ENCODE assay signal across 8 cellular contexts in the genomic region with DNA sequence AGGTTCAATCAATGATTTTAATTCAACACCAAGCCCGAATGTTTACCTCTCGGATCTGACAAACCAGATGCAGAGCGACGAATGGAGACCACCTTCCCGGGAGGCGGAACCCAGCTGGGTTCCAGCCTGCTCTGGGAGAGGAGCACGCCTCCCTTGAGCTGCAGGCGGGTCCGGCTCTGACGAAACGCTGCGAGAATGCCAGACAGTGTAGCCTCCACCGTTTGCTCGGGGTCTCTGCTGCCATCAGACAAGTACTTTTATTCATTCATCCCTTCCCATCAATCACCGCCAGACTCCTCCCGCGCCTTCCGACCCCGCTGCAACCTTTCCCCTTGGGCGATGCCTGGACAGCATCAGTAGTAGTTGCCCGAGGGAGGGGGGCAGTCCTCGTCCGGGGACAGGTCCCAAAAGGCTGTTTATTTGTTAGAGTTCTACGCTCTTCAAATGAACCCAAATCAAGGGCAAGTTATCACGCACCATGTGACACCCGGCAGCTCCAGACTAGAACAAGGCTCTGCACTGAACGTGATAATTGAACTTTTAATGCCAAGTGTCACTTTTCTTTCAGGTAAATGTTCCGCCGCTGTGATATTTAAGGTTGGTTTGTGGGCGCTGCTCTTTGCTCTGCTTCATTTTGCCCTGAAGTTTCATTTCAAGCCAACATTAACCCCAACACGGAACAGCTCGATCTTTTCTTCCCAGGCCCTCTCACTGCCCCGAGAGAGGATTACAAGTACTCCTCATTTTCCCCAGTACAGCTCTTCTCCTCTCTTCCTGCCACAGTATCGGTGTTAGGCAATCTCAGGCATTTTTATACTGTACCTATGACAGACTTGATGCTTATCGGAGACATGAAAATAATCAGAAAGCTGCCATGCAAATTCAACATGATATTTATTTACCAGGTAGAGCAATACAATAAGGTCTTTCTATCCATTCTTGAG. TPM values are rescaled to one million over a fixed set of nuclear protein-coding genes. Genes with fewer than 3 reads are reported as not detected.
DNase-seq lines count a peak whose midpoint lies in the region; ATAC-seq, FAIRE-seq and TF ChIP-seq lines count a peak whose summit lies in the region.

No MANE protein-coding gene starts in this region.

- no peak for TF ChIP-seq EP300 in A549 (IDR thresholded peaks at IDR 0.05)

- peak overlapping the region in 2 of 7 donors; percentile 42 to 52 for H3K4me3 Mint-ChIP-seq in CD8-positive, alpha-beta memory T cell

- peaks cover 0 to 2% (median 0%) of the 10 kb centered on the region in 5 donors for H3K9me3 Mint-ChIP-seq in CD8-positive, alpha-beta memory T cell

- no peak for TF ChIP-seq CTCF in A549 (IDR thresholded peaks at IDR 0.05)
- TF ChIP-seq CTCF in cardiac fibroblast (IDR thresholded peaks at IDR 0.05; ENCODE audit: low read depth, low read length), result no peak
- no peak for TF ChIP-seq CTCF in kidney epithelial cell (IDR thresholded peaks at IDR 0.05; ENCODE audit: insufficient read depth, low read length, poor library complexity, severe bottlenecking)

- ATAC-seq in A549 (peak; percentile 73 to 75), GM21619 (IDR thresholded peaks at IDR 0.05; ENCODE audit: unreplicated experiment) (no peak), HG03354 (IDR thresholded peaks at IDR 0.05; ENCODE audit: poor library complexity, severe bottlenecking, unreplicated experiment) (no peak)

- peak overlapping the region; percentile 86 for H3K4me2 ChIP-seq in A549

- H3K9me3 ChIP-seq in A549, result no peaks in the 10 kb centered on the region
- no peaks in the 10 kb centered on the region for H3K9me3 ChIP-seq in subcutaneous abdominal adipose tissue (ENCODE audit: control insufficient read depth in 5 of 5, low read length in 5 of 5)
- H3K9me3 ChIP-seq in CD8-positive, alpha-beta memory T cell (ENCODE audit: low read length), result no peaks in the 10 kb centered on the region

- H3K27me3 Mint-ChIP-seq in CD8-positive, alpha-beta memory T cell, result peaks cover 10 to 40% of the 10 kb centered on the region in 2 donors

- 6% methylated on average over 27 of the region's 35 CpGs for WGBS in A549 (ENCODE audit: missing lambda C conversion rate)

- no peak overlapping the region for H3K27ac Mint-ChIP-seq in CD8-positive, alpha-beta memory T cell

- H3K27me3 ChIP-seq in kidney epithelial cell (ENCODE audit: control insufficient read depth, insufficient read depth, low read length) (peaks cover 3% of the 10 kb centered on the region), subcutaneous abdominal adipose tissue (ENCODE audit: control insufficient read depth in 5 of 5, insufficient read depth in 4 of 5, low read length in 5 of 5) (no peaks in the 10 kb centered on the region)
- no peaks in the 10 kb centered on the region for H3K27me3 ChIP-seq in CD8-positive, alpha-beta memory T cell (ENCODE audit: insufficient read depth, low read length, poor library complexity, severe bottlenecking)

- H3K9ac ChIP-seq in subcutaneous abdominal adipose tissue (ENCODE audit: low read length in 5 of 5), result peak overlapping the region; percentile 40 to 80 (median 72)

- H3K27ac ChIP-seq in A549 (no peak overlapping the region), subcutaneous abdominal adipose tissue (ENCODE audit: low read depth, low read length) (peak overlapping the region; percentile 67)
- H3K27ac ChIP-seq in CD8-positive, alpha-beta memory T cell (ENCODE audit: low read depth, low read length), result no peak overlapping the region

- no peak for FAIRE-seq in A549 (lab: Jason Lieb, UNC)

- no peaks in the 10 kb centered on the region for H3K36me3 Mint-ChIP-seq in CD8-positive, alpha-beta memory T cell

- TF ChIP-seq POLR2A in A549 (IDR thresholded peaks at IDR 0.05; ENCODE audit: low read length), result no peak

- DNase-seq in A549 (ENCODE audit: low read depth in 1 of 2, low spot score in 1 of 2) (peak in 1 of 2 experiments; percentile 5), HEK293T (ENCODE audit: extremely low spot score) (peak; percentile 80), cardiac fibroblast (ENCODE audit: low read depth in 2 of 2) (peak; percentile 42 to 52), kidney epithelial cell (ENCODE audit: low read depth) (no peak)
- DNase-seq in CD8-positive, alpha-beta memory T cell, result no peak

- H3K4me3 ChIP-seq in A549 (peak overlapping the region; percentile 38), cardiac fibroblast (replicated peaks in 1 of 2; ENCODE audit: low read depth in 2 of 2, low read length in 2 of 2) (peak overlapping the region; percentile 66 to 67), kidney epithelial cell (ENCODE audit: low read depth, low read length) (peak overlapping the region; percentile 42), subcutaneous abdominal adipose tissue (ENCODE audit: low read depth in 1 of 5, low read length in 5 of 5) (peak overlapping the region; percentile 75 to 94 (median 88))
- no peak overlapping the region for H3K4me3 ChIP-seq in CD8-positive, alpha-beta memory T cell (ENCODE audit: low read length)

- no peaks in the 10 kb centered on the region for H3K4me1 Mint-ChIP-seq in CD8-positive, alpha-beta memory T cell

- POLR2A ChIA-PET in A549 (lab: Yijun Ruan, JAX) (no interaction called here), HEK293T (lab: Yijun Ruan, JAX) (interaction anchor here (1.6 kb wide), 1 partner anchor 9 kb away, joined by 3 read pairs; no protein-coding TSS in a partner anchor)
- POLR2A ChIA-PET in CD8-positive, alpha-beta memory T cell (lab: Charles Lee), result no interaction called here

- H3K4me1 ChIP-seq in A549, result no peaks in the 10 kb centered on the region
- H3K4me1 ChIP-seq in subcutaneous abdominal adipose tissue (ENCODE audit: control insufficient read depth in 5 of 5, insufficient read depth in 5 of 5, low read length in 5 of 5), result peaks cover 0 to 39% (median 37%) of the 10 kb centered on the region in 5 donors
- H3K4me1 ChIP-seq in CD8-positive, alpha-beta memory T cell (ENCODE audit: insufficient read depth, low read length), result no peaks in the 10 kb centered on the region

- TF ChIP-seq RAD21 in A549 (conservative IDR thresholded peaks at IDR 0.05 in 1 of 2, IDR thresholded peaks at IDR 0.05 in 1 of 2), result no peak

- CTCF ChIA-PET in A549 (lab: Yijun Ruan, JAX) (no interaction called here), HEK293T (lab: Yijun Ruan, JAX) (interaction anchor here (0.6 to 1.6 kb wide), 5 partner anchors 8 to 201 kb away, joined by 3 to 6 read pairs (median 4); no protein-coding TSS in a partner anchor)
- CTCF ChIA-PET in CD8-positive, alpha-beta memory T cell (lab: Charles Lee), result no interaction called here

- H3K36me3 ChIP-seq in kidney epithelial cell (ENCODE audit: control insufficient read depth, insufficient read depth, low read length), result no peaks in the 10 kb centered on the region
- no peaks in the 10 kb centered on the region for H3K36me3 ChIP-seq in subcutaneous abdominal adipose tissue (ENCODE audit: control insufficient read depth in 5 of 5, insufficient read depth in 5 of 5, low read length in 5 of 5)
- H3K36me3 ChIP-seq in CD8-positive, alpha-beta memory T cell (ENCODE audit: insufficient read depth, low read length), result no peaks in the 10 kb centered on the region

TF ChIP-seq in A549, 52 proteins besides CTCF, POLR2A, EP300 and RAD21 (continues in another document):
- no peak for TF ChIP-seq FOSL2 (IDR thresholded peaks at IDR 0.05)
- no peak for TF ChIP-seq FOSL2 (CRISPR knock-in tag; IDR thresholded peaks at IDR 0.05)
- TF ChIP-seq BCL3 (IDR thresholded peaks at IDR 0.05), result no peak
- TF ChIP-seq ATOH8 (CRISPR knock-in tag; IDR thresholded peaks at IDR 0.05; ENCODE audit: low read depth), result no peak

TF ChIP-seq in HEK293T, 16 proteins besides CTCF, POLR2A, EP300 and RAD21:
- TF ChIP-seq PKNOX1 (IDR thresholded peaks at IDR 0.05) (peak; percentile 87), L3MBTL2 (conservative IDR thresholded peaks at IDR 0.05) (peak; percentile 73; the same call in 1 of the 2 replicates), CTBP1 (IDR thresholded peaks at IDR 0.05; ENCODE audit: borderline replicate concordance) (no peak), ARNT (IDR thresholded peaks at IDR 0.05) (no peak)

RNA-seq across cellular contexts. Expression of gene EDNRB, which starts 1.0 kb away (rescaled TPM):
- not detected in 2 replicates for polyA plus RNA-seq in A549 (2011; rRNA removed)
- not detected in 2 replicates for polyA plus RNA-seq in A549 (2012; cell fraction: cytosol; rRNA removed)
- not detected in 2 replicates for polyA plus RNA-seq in A549 (2012; cell fraction: nucleus; rRNA removed)
- polyA plus RNA-seq in A549 (2017; fragmentation: RNase III; extraction: RNeasy Plus Mini Kit Qiagen cat#74134 plus additional on column Dnase treatment), result not detected in 3 replicates
- polyA minus RNA-seq in A549 (2011; rRNA and poly(A)+ RNA removed), result not detected in 2 replicates
- total RNA-seq in kidney epithelial cell, result 0.21 and 0.75 TPM in 2 replicates
- total RNA-seq in CD8-positive, alpha-beta memory T cell, result under 1 TPM in 1 of 2 experiments, not detected in 1; 0.09 TPM
- not detected for polyA plus RNA-seq in CD8-positive, alpha-beta memory T cell

Comparison
In these comparisons a context has a peak if more than half of its experiments do, and no peak if none do; other contexts are left out.
1. ATAC-seq: peak in A549 (2 of 2); none in GM21619 (single experiment) and HG03354 (single experiment).
2. DNase-seq: peak in HEK293T (single experiment) and cardiac fibroblast (2 of 2); none in kidney epithelial cell (single experiment) and CD8-positive, alpha-beta memory T cell (0 of 5).